11 cellular contexts compared by ENCODE assay signal in the genomic region with DNA sequence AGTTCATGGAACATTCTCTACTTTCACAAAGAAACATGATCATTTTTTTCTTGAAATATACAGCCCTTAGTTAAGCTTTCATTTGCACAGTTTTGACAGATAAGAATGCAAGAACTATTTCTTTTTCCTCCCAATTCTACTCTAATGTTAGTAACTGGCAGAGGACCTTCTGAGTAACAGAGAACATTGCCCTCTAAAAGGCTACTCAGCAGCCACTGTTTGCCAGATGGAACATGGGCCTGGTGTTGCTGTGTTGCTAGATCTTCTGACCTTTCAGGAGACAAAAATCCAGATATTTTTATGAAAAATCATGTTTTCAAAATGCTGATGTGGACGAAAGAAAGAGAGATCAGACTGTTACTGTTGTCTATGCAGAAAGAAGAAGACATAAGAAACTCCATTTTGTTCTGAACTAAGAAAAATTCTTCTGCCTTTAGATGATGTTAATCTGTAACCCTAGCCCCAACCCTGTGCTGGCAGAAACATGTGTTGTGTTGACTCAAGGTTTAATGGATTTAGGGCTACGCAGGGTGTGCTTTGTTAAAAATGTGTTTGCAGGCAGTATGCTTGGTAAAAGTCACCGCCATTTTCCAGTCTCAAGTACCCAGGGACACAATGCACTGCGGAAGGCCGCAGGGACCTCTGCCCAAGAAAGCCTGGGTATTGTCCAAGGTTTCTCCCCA. TPM values are rescaled to one million over a fixed set of nuclear protein-coding genes. Genes with fewer than 3 reads are reported as not detected.
DNase-seq lines count a peak whose midpoint lies in the region; ATAC-seq and TF ChIP-seq lines count a peak whose summit lies in the region.
"Had no signal": no experiment of that assay in that cellular context is flagged by ENCODE, and none has a peak within 500 bp of the region (broad histone marks: within the 10 kb centered on the region; RNA-seq: fewer than 3 reads in every experiment).

No MANE protein-coding gene starts in this region.

- H3K18ac ChIP-seq in trophoblast cell (ENCODE audit: low read length) = no peak overlapping the region

- DNase-seq in HFFc6 = no peak
- peak; percentile 24 to 28 for DNase-seq in SJCRH30
- DNase-seq in esophagus muscularis mucosa (ENCODE audit: extremely low spot score) = no peak
- no peak for DNase-seq in trophoblast cell
- DNase-seq in stimulated activated CD4-positive, alpha-beta T cell treated with anti-CD3 and anti-CD28 coated beads, Interleukin-15, amount 100 ng/mL, for 24 hours = no peak
- no peak for DNase-seq in RPMI8226
- DNase-seq: activated CD4-positive, CD25-positive, alpha-beta regulatory T cell; GF-D8; occipital lobe had no signal

- peaks cover 14% of the 10 kb centered on the region for H3K79me2 ChIP-seq in trophoblast cell (ENCODE audit: control insufficient read depth, insufficient read depth, low read length, poor library complexity)

- TF ChIP-seq CTCF in HFFc6 (IDR thresholded peaks at IDR 0.05) (no peak), esophagus muscularis mucosa (IDR thresholded peaks at IDR 0.05) (no peak)

- H2BK5ac ChIP-seq in trophoblast cell (ENCODE audit: low read depth, low read length, poor library complexity) = peak overlapping the region; percentile 67

- H2AK5ac ChIP-seq in trophoblast cell (ENCODE audit: low read length) = no peak overlapping the region

- no peak overlapping the region for H3K4me3 ChIP-seq in SJCRH30
- H3K4me3 ChIP-seq in esophagus muscularis mucosa = peak overlapping the region; percentile 13 to 85 (median 32)
- no peak overlapping the region for H3K4me3 ChIP-seq in trophoblast cell (ENCODE audit: low read depth, low read length)

- WGBS in esophagus muscularis mucosa = 89% methylated on average over 5 of the region's 5 CpGs
- no CpG with 5 or more reads among the region's 5 CpGs for WGBS in trophoblast cell (ENCODE audit: extremely low coverage, insufficient coverage, insufficient read length)

- intact Hi-C loops in esophagus muscularis mucosa (cut with DNase I) = loop anchor here (2.0 kb wide), 1 partner anchor 21 kb away; no protein-coding TSS in a partner anchor

- no peaks in the 10 kb centered on the region for H3K27me3 ChIP-seq in SJCRH30
- H3K27me3 ChIP-seq in esophagus muscularis mucosa = no peaks in the 10 kb centered on the region
- H3K27me3 ChIP-seq in trophoblast cell (ENCODE audit: insufficient read depth, low read length) = no peaks in the 10 kb centered on the region

- H3K27ac Mint-ChIP-seq in HFFc6 = peak overlapping the region; percentile 98

- peak overlapping the region; percentile 55 for H4K8ac ChIP-seq in trophoblast cell (ENCODE audit: low read depth, low read length)

- H3K9me3 ChIP-seq in SJCRH30 (replicated peaks) (peaks cover 4% of the 10 kb centered on the region; the same call in 1 of the 2 replicates), esophagus muscularis mucosa (no peaks in the 10 kb centered on the region), trophoblast cell (ENCODE audit: insufficient read depth, low read depth, low read length) (peaks cover 10% of the 10 kb centered on the region)

- H4K91ac ChIP-seq in trophoblast cell (ENCODE audit: low read depth, low read length) = peak overlapping the region; percentile 55

- no peak overlapping the region for H2AFZ ChIP-seq in trophoblast cell (ENCODE audit: insufficient read depth, low read length, poor library complexity)

- H2BK120ac ChIP-seq in trophoblast cell (ENCODE audit: insufficient read depth, low read length, poor library complexity) = peak overlapping the region; percentile 64

- H3K27me3 Mint-ChIP-seq in HFFc6 (ENCODE audit: insufficient read depth) = peaks cover 3% of the 10 kb centered on the region

- H3K9ac ChIP-seq in trophoblast cell (ENCODE audit: low read length) = no peak overlapping the region

- H3K36me3 ChIP-seq in SJCRH30 (peaks cover 7% of the 10 kb centered on the region), esophagus muscularis mucosa (peaks cover 0 to 6% (median 0%) of the 10 kb centered on the region in 4 donors), trophoblast cell (ENCODE audit: control insufficient read depth in 1 of 2, insufficient read depth in 2 of 2, low read length in 2 of 2) (peaks cover 3 to 7% of the 10 kb centered on the region in 2 experiments)

- TF ChIP-seq POLR2A in esophagus muscularis mucosa (IDR thresholded peaks at IDR 0.05; ENCODE audit: low read depth) = no peak

- ATAC-seq in HG02763 (IDR thresholded peaks at IDR 0.05; ENCODE audit: unreplicated experiment) = no peak
- no peak for ATAC-seq in GM21529 (IDR thresholded peaks at IDR 0.05; ENCODE audit: unreplicated experiment)

- H4K12ac ChIP-seq in trophoblast cell (ENCODE audit: low read depth, low read length) = no peak overlapping the region

- peak overlapping the region; percentile 84 for H3K4me3 Mint-ChIP-seq in HFFc6

- TF ChIP-seq EP300 in esophagus muscularis mucosa (IDR thresholded peaks at IDR 0.05) = no peak

- H3K4me1 ChIP-seq in SJCRH30 (peaks cover 29% of the 10 kb centered on the region), esophagus muscularis mucosa (peaks cover 35 to 60% (median 53%) of the 10 kb centered on the region in 4 donors), trophoblast cell (ENCODE audit: control insufficient read depth in 1 of 2, insufficient read depth in 2 of 2, low read length in 2 of 2) (peaks cover 4 to 15% of the 10 kb centered on the region in 2 experiments)

- peaks cover 25% of the 10 kb centered on the region for H3K9me3 Mint-ChIP-seq in HFFc6

- H3K27ac ChIP-seq in SJCRH30 (no peak overlapping the region), esophagus muscularis mucosa (replicated peaks in 1 of 4) (peak overlapping the region; percentile 97 to 100 (median 100)), trophoblast cell (ENCODE audit: low read depth, low read length) (peak overlapping the region; percentile 84)

- H3K14ac ChIP-seq in trophoblast cell (ENCODE audit: low read length) = no peak overlapping the region

- H3K4ac ChIP-seq in trophoblast cell (ENCODE audit: low read depth, low read length) = no peak overlapping the region

- peak overlapping the region; percentile 61 for H2BK12ac ChIP-seq in trophoblast cell (ENCODE audit: low read length)

- H3K23ac ChIP-seq in trophoblast cell (ENCODE audit: low read length) = no peak overlapping the region

- H3K36me3 Mint-ChIP-seq in HFFc6 (ENCODE audit: low read depth) = peaks cover 40% of the 10 kb centered on the region

- no peak overlapping the region for H3K4me2 ChIP-seq in trophoblast cell (ENCODE audit: low read length)

- peaks cover 22% of the 10 kb centered on the region for H3K79me1 ChIP-seq in trophoblast cell (ENCODE audit: low read length)

- H3K4me1 Mint-ChIP-seq in HFFc6 (ENCODE audit: low read depth) = peaks cover 37% of the 10 kb centered on the region

RNA-seq across cellular contexts. Expression of a gene that starts 2.9 kb away (rescaled TPM):
- total RNA-seq in HFFc6 (2021; fragmentation: NEBNext Ultra II Directional; extraction: Animal tissue kit (Norgen Biotek cat#: 25700)) = 1,000 to 10,000 TPM in 2 of 6 experiments, 100 to 1,000 TPM in 4; 527 to 1,396 (median 553) TPM
- total RNA-seq in SJCRH30 (2014; rRNA removed; shearing (Covaris generic)) = 259 and 265 TPM in 2 replicates
- 100 to 1,000 TPM; 319 to 529 (median 375) TPM for total RNA-seq in esophagus muscularis mucosa
- 297 and 312 TPM in 2 replicates for polyA plus RNA-seq in trophoblast cell (2013)

Comparison
In these comparisons a context has a peak if more than half of its experiments do, and no peak if none do; other contexts are left out.
1. DNase-seq: peak in SJCRH30 (2 of 2); none in HFFc6 (single experiment), esophagus muscularis mucosa (single experiment), trophoblast cell (0 of 2), stimulated activated CD4-positive, alpha-beta T cell treated with anti-CD3 and anti-CD28 coated beads, Interleukin-15, amount 100 ng/mL, for 24 hours (single experiment) and RPMI8226 (single experiment).
2. H3K4me3 ChIP-seq: peak in esophagus muscularis mucosa (4 of 4); none in SJCRH30 (single experiment) and trophoblast cell (single experiment).